8 cellular contexts compared by ENCODE assay signal in the genomic region with DNA sequence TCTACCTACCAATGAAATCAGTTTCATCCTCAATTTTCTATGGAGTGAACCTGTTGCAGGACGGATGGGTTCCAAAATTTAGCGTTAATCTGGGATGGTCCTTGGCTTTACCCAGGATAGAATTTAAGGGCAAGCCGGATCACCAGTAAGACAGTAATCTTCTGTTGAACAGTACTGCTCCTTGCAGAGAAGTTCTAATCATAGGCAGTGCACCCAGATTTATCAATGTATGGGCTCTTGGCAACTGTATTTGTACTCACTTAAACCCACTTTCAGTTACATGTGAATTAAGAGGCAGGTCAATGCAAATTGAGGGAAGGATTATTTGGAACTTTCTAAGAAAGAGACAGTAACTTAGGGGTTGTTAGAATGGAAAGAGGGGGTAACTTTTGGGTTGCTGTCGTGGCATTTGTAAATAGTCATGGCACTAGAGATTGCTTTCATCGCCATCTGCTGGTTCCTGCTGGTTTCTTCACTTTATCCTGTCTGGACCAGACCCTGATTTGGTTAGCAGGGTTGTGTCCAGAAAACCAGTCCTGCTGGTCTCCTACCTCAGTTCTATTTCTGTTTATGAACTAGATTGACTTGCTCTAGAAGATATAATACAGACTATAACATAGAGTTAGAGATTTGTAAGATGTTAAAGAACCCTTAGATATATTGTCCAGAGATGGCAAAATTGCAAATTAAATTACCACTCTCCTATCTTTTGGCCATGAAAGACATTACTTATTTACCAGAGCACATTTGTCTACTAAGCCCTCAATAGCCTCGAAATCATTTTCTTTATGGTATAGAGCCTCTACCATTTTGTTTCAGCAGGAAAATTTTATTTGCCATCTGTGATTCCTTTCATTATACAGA.
DNase-seq lines count a peak whose midpoint lies in the region; ATAC-seq and TF ChIP-seq lines count a peak whose summit lies in the region.

No MANE protein-coding gene starts in this region.

- peak in 1 of 4 donors; percentile 47 for ATAC-seq in psoas muscle
- ATAC-seq in GM18519 (IDR thresholded peaks at IDR 0.05; ENCODE audit: low FRiP score, unreplicated experiment) = no peak

- H3K4me1 ChIP-seq in psoas muscle = no peaks in the 10 kb centered on the region

- 43 to 52% (median 49%) methylated on average over 6 of the region's 6 CpGs for WGBS in psoas muscle, 3 donors

- DNase-seq in COLO668 (lab: John Stamatoyannopoulos, UW; ENCODE audit: unreplicated experiment) = peak; percentile 31
- peak; percentile 2 for DNase-seq in GM19240 (ENCODE audit: insufficient read length, low spot score)
- no peak for DNase-seq in LNCaP clone FGC (ENCODE audit: low read depth)
- peak; percentile 54 for DNase-seq in WERI-Rb-1
- DNase-seq in fibroblast of peridontal ligament (ENCODE audit: extremely low read depth) = peak; percentile 77
- DNase-seq in psoas muscle = no peak
- no peak for DNase-seq in cerebellum (ENCODE audit: low spot score)

- peak; percentile 64 for TF ChIP-seq CTCF in LNCaP clone FGC (IDR thresholded peaks at IDR 0.05; ENCODE audit: control insufficient read depth, extremely low read depth, insufficient read depth)
- peak; percentile 79 for TF ChIP-seq CTCF in WERI-Rb-1 (IDR thresholded peaks at IDR 0.05; ENCODE audit: low read depth, low read length)
- TF ChIP-seq CTCF in psoas muscle (IDR thresholded peaks at IDR 0.05) = peak; percentile 45

- H3K4me3 ChIP-seq in LNCaP clone FGC (ENCODE audit: low read depth, low read length) = no peak overlapping the region
- H3K4me3 ChIP-seq in WERI-Rb-1 (ENCODE audit: low read depth, low read length) = no peak overlapping the region
- no peak overlapping the region for H3K4me3 ChIP-seq in psoas muscle

- no peaks in the 10 kb centered on the region for H3K9me3 ChIP-seq in WERI-Rb-1 (ENCODE audit: severe bottlenecking)
- H3K9me3 ChIP-seq in psoas muscle = peaks cover 11% of the 10 kb centered on the region

- no peaks in the 10 kb centered on the region for H3K27me3 ChIP-seq in WERI-Rb-1 (ENCODE audit: insufficient read depth, low read depth, severe bottlenecking)
- H3K27me3 ChIP-seq in psoas muscle (ENCODE audit: insufficient read depth in 3 of 3, low read length in 2 of 3) = no peaks in the 10 kb centered on the region

- H3K36me3 ChIP-seq in WERI-Rb-1 (no peaks in the 10 kb centered on the region), psoas muscle (ENCODE audit: insufficient read depth in 1 of 2, low read depth in 1 of 2) (no peaks in the 10 kb centered on the region)

- intact Hi-C loops in psoas muscle (cut with DNase I) = loop anchor here (10.0 kb wide), 1 partner anchor 347 kb away; no protein-coding TSS in a partner anchor

- H3K27ac ChIP-seq in WERI-Rb-1 (no peak overlapping the region), psoas muscle (no peak overlapping the region)

Comparison
In these comparisons a context has a peak if more than half of its experiments do, and no peak if none do; other contexts are left out.
1. DNase-seq: peak in COLO668 (single experiment), GM19240 (single experiment), WERI-Rb-1 (single experiment) and fibroblast of peridontal ligament (single experiment); none in LNCaP clone FGC (single experiment), psoas muscle (0 of 2) and cerebellum (single experiment).
2. Peak in every context shown above with its lines, with median percentiles within 50 percentile points of each other: CTCF ChIP-seq.